In the genomic region with DNA sequence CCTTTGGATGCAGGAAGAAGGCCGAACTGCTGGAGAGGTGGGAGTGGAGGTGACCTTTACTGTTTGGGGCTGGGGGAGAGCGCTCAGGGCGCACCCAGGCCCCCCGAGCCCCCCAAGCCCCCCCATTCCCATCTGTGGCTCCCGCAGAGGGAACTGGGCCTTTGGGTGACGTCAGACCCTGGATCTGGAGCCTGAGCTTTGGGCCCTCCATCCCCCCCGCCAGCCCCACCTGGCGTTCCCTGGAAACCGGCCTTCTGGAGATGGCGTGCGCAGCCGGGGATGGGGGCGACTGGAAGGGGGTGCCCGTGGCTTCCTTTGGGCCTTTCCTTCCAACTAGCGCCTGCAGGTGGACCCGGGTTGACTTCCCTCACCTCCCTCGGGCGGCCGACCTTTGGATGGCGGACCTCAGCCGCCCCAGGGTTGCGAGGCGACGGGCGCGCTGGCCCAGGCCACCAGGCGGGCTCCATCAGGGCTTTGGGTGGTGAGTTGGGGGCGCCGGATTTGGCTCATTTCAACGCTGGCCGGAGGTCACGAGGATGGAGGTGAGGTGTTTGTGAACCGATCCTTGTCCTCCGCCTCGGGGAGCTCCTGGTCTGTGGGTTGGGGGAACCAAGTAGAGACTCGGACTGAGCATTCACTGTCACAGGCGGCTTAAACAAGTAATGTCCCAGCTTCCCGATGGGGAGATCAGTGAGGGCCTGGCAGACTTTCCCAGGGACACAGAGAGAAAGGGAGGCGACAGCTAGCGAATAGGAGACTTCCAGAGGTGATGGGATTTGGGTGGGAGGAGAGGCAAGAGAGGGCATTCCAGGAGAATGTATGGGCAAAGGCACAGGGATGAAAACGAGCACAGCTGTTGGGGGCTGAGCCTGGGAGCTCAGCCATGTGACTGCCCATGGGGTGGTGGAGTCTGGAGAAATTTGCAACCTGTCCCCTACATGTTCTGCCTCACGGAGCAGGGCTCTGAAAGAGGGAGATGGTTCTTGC, we compare ENCODE assay signal across 8 cellular contexts. TPM values are rescaled to one million over a fixed set of nuclear protein-coding genes. Genes with fewer than 3 reads are reported as not detected.
DNase-seq lines count a peak whose midpoint lies in the region; ATAC-seq lines count a peak whose summit lies in the region.

No MANE protein-coding gene starts in this region.

- peaks cover 24% of the 10 kb centered on the region for H3K27me3 ChIP-seq in CD8-positive, alpha-beta memory T cell (ENCODE audit: insufficient read depth, low read length, poor library complexity, severe bottlenecking)
- H3K27me3 ChIP-seq in skeletal muscle satellite cell (ENCODE audit: control insufficient read depth, insufficient read depth, low read length): peaks cover 30% of the 10 kb centered on the region

- peak overlapping the region; percentile 38 for H3K9ac ChIP-seq in skeletal muscle satellite cell (ENCODE audit: low read depth, low read length)

- H3K4me2 ChIP-seq in skeletal muscle satellite cell (ENCODE audit: low read length): peak overlapping the region; percentile 82

- no peaks in the 10 kb centered on the region for H3K36me3 ChIP-seq in CD8-positive, alpha-beta memory T cell (ENCODE audit: insufficient read depth, low read length)
- H3K36me3 ChIP-seq in skeletal muscle satellite cell (ENCODE audit: insufficient read depth, low read length): no peaks in the 10 kb centered on the region

- H3K4me1 Mint-ChIP-seq in CD8-positive, alpha-beta memory T cell: peaks cover 12 to 18% (median 13%) of the 10 kb centered on the region in 3 donors
- H3K4me1 Mint-ChIP-seq in activated naive CD8-positive, alpha-beta T cell treated with anti-CD3 and anti-CD28 coated beads, Interleukin-2, amount 10 ng/mL, durations not matched to agents 7 days and 5 days: peaks cover 7% of the 10 kb centered on the region

- no peak overlapping the region for H3K27ac ChIP-seq in CD8-positive, alpha-beta memory T cell (ENCODE audit: low read depth, low read length)

- peak overlapping the region; percentile 64 to 89 (median 81) for H3K4me3 Mint-ChIP-seq in CD8-positive, alpha-beta memory T cell
- peak overlapping the region; percentile 45 for H3K4me3 Mint-ChIP-seq in activated naive CD8-positive, alpha-beta T cell treated with anti-CD3 and anti-CD28 coated beads, Interleukin-2, amount 10 ng/mL, durations not matched to agents 7 days and 5 days

- peaks cover 0 to 3% (median 0%) of the 10 kb centered on the region in 5 donors for H3K9me3 Mint-ChIP-seq in CD8-positive, alpha-beta memory T cell
- H3K9me3 Mint-ChIP-seq in activated naive CD8-positive, alpha-beta T cell treated with anti-CD3 and anti-CD28 coated beads, Interleukin-2, amount 10 ng/mL, durations not matched to agents 7 days and 5 days: no peaks in the 10 kb centered on the region

- H3K4me1 ChIP-seq in CD8-positive, alpha-beta memory T cell (ENCODE audit: insufficient read depth, low read length): peaks cover 18% of the 10 kb centered on the region
- H3K4me1 ChIP-seq in skeletal muscle satellite cell (ENCODE audit: control insufficient read depth, insufficient read depth, low read length): peaks cover 4% of the 10 kb centered on the region

- peak in 1 of 5 donors; percentile 50 for DNase-seq in CD8-positive, alpha-beta memory T cell
- DNase-seq in NCI-H1092 (lab: John Stamatoyannopoulos, UW) (peak; percentile 53), AG08396 (ENCODE audit: low spot score) (no peak)
- DNase-seq in activated naive CD8-positive, alpha-beta T cell treated with anti-CD3 and anti-CD28 coated beads, Interleukin-2, amount 10 ng/mL, durations not matched to agents 7 days and 5 days: no peak
- DNase-seq in activated CD8-positive, alpha-beta memory T cell treated with anti-CD3 and anti-CD28 coated beads for 24 hours: no peak

- POLR2A ChIA-PET in CD8-positive, alpha-beta memory T cell (lab: Charles Lee): interaction anchor here (0.9 to 1.3 kb wide), 2 partner anchors 27 to 208 kb away, joined by 3 to 4 read pairs; partner anchors contain the start of gene PPCDC
- POLR2A ChIA-PET in activated naive CD8-positive, alpha-beta T cell treated with anti-CD3 and anti-CD28 coated beads, Interleukin-2, amount 10 ng/mL, durations not matched to agents 7 days and 5 days (lab: Charles Lee): interaction anchor here (0.6 to 2.4 kb wide), 4 partner anchors 7 to 39 kb away, joined by 3 to 7 read pairs (median 4); partner anchors contain the start of genes PPCDC and RPP25

- H3K9me3 ChIP-seq in CD8-positive, alpha-beta memory T cell (ENCODE audit: low read length): no peaks in the 10 kb centered on the region
- H3K9me3 ChIP-seq in skeletal muscle satellite cell (replicated peaks; ENCODE audit: low read length): peaks cover 3% of the 10 kb centered on the region

- peaks cover 34 to 45% of the 10 kb centered on the region in 2 donors for H3K27me3 Mint-ChIP-seq in CD8-positive, alpha-beta memory T cell
- H3K27me3 Mint-ChIP-seq in activated naive CD8-positive, alpha-beta T cell treated with anti-CD3 and anti-CD28 coated beads, Interleukin-2, amount 10 ng/mL, durations not matched to agents 7 days and 5 days: peaks cover 31% of the 10 kb centered on the region

- no peaks in the 10 kb centered on the region for H3K36me3 Mint-ChIP-seq in CD8-positive, alpha-beta memory T cell
- no peaks in the 10 kb centered on the region for H3K36me3 Mint-ChIP-seq in activated naive CD8-positive, alpha-beta T cell treated with anti-CD3 and anti-CD28 coated beads, Interleukin-2, amount 10 ng/mL, durations not matched to agents 7 days and 5 days

- H3K4me3 ChIP-seq in CD8-positive, alpha-beta memory T cell (ENCODE audit: low read length): peak overlapping the region; percentile 60
- H3K4me3 ChIP-seq in iPS-11a (ENCODE audit: low read depth, low read length): peak overlapping the region; percentile 81
- H3K4me3 ChIP-seq in skeletal muscle satellite cell (ENCODE audit: low read length): peak overlapping the region; percentile 70

- no peak for ATAC-seq in activated naive CD8-positive, alpha-beta T cell treated with anti-CD3 and anti-CD28 coated beads, Interleukin-2, amount 10 ng/mL, durations not matched to agents 7 days and 5 days (ENCODE audit: low read depth)
- ATAC-seq in HG03378 (IDR thresholded peaks at IDR 0.05; ENCODE audit: unreplicated experiment): no peak

- CTCF ChIA-PET in CD8-positive, alpha-beta memory T cell (lab: Charles Lee): interaction anchor here (1.0 to 1.2 kb wide), 2 partner anchors 28 to 179 kb away, joined by 3 to 4 read pairs; partner anchors contain the start of gene PPCDC

- H3K27ac Mint-ChIP-seq in CD8-positive, alpha-beta memory T cell: peak overlapping the region in 3 of 8 donors; percentile 22 to 70 (median 65)
- no peak overlapping the region for H3K27ac Mint-ChIP-seq in activated naive CD8-positive, alpha-beta T cell treated with anti-CD3 and anti-CD28 coated beads, Interleukin-2, amount 10 ng/mL, durations not matched to agents 7 days and 5 days

RNA-seq across cellular contexts. Expression of gene SCAMP5, which starts 0.7 kb away (rescaled TPM):
- total RNA-seq in CD8-positive, alpha-beta memory T cell: 1 to 10 TPM in 1 of 2 experiments, under 1 TPM in 1; 0.74 to 1.1 TPM
- polyA plus RNA-seq in CD8-positive, alpha-beta memory T cell: 0.16 TPM
- under 1 TPM in 1 of 2 experiments, not detected in 1; 0.22 TPM for total RNA-seq in activated naive CD8-positive, alpha-beta T cell treated with anti-CD3 and anti-CD28 coated beads, Interleukin-2, amount 10 ng/mL, durations not matched to agents 7 days and 5 days
- total RNA-seq in skeletal muscle satellite cell (2012; rRNA removed): 0.25 and 3.7 TPM in 2 replicates

RNA-seq across cellular contexts. Expression of gene PPCDC, which starts 27.3 kb away (rescaled TPM):
- total RNA-seq in CD8-positive, alpha-beta memory T cell: 10 to 100 TPM; 35.5 to 39.2 TPM
- polyA plus RNA-seq in CD8-positive, alpha-beta memory T cell: 12.8 TPM
- 10 to 100 TPM; 16.0 to 16.7 TPM for total RNA-seq in activated naive CD8-positive, alpha-beta T cell treated with anti-CD3 and anti-CD28 coated beads, Interleukin-2, amount 10 ng/mL, durations not matched to agents 7 days and 5 days
- 6.1 and 7.4 TPM in 2 replicates for total RNA-seq in skeletal muscle satellite cell (2012; rRNA removed)

RNA-seq across cellular contexts. Expression of gene RPP25, which starts 39.5 kb away (rescaled TPM):
- 1 to 10 TPM; 6.1 to 7.4 TPM for total RNA-seq in CD8-positive, alpha-beta memory T cell
- 2.5 TPM for polyA plus RNA-seq in CD8-positive, alpha-beta memory T cell
- 1 to 10 TPM; 3.5 to 4.2 TPM for total RNA-seq in activated naive CD8-positive, alpha-beta T cell treated with anti-CD3 and anti-CD28 coated beads, Interleukin-2, amount 10 ng/mL, durations not matched to agents 7 days and 5 days
- 13.4 and 13.8 TPM in 2 replicates for total RNA-seq in skeletal muscle satellite cell (2012; rRNA removed)

RNA-seq across cellular contexts. Expression of gene COX5A, which starts 58.2 kb away (rescaled TPM):
- total RNA-seq in CD8-positive, alpha-beta memory T cell: 100 to 1,000 TPM; 326 to 362 TPM
- 351 TPM for polyA plus RNA-seq in CD8-positive, alpha-beta memory T cell
- 100 to 1,000 TPM; 220 to 222 TPM for total RNA-seq in activated naive CD8-positive, alpha-beta T cell treated with anti-CD3 and anti-CD28 coated beads, Interleukin-2, amount 10 ng/mL, durations not matched to agents 7 days and 5 days
- 68.4 and 80.2 TPM in 2 replicates for total RNA-seq in skeletal muscle satellite cell (2012; rRNA removed)
